ENCODE assay signal across 17 cellular contexts in genomic region chr5:71783891-71784290, GRCh38.
DNase-seq lines count a peak whose midpoint lies in the region; FAIRE-seq and TF ChIP-seq lines count a peak whose summit lies in the region.
"Had no signal": no experiment of that assay in that cellular context is flagged by ENCODE, and none has a peak within 500 bp of the region (broad histone marks: within the 10 kb centered on the region; RNA-seq: fewer than 3 reads in every experiment).

No MANE protein-coding gene starts in this region.

- no TSS peak for BruUV-seq in mammary epithelial cell (replicated peaks; lab: Mats Ljungman, UMichigan)

- H3K27ac ChIP-seq in mammary epithelial cell (ENCODE audit: insufficient read depth, low read depth, low read length), result no peak overlapping the region
- no peak overlapping the region for H3K27ac ChIP-seq in breast epithelium
- no peak overlapping the region for H3K27ac ChIP-seq in H1 (ENCODE audit: low read depth, low read length)
- no peak overlapping the region for H3K27ac ChIP-seq in neural progenitor cell
- H3K27ac ChIP-seq: RWPE1 had no signal

- H2BK20ac ChIP-seq in H1 (ENCODE audit: low read length), result 0 out of 2 replicates have a peak overlapping the region, but pooled peaks have one; percentile 8

- no peak overlapping the region for H3K18ac ChIP-seq in H1 (ENCODE audit: extremely low read depth, low read length)

- no peak overlapping the region for H2BK15ac ChIP-seq in H1 (ENCODE audit: low read length)

- H3K79me2 ChIP-seq in mammary epithelial cell (ENCODE audit: insufficient read depth, low read length), result no peaks in the 10 kb centered on the region
- no peaks in the 10 kb centered on the region for H3K79me2 ChIP-seq in H1 (ENCODE audit: control insufficient read depth in 1 of 2, insufficient read depth in 2 of 2, low read length in 2 of 2)
- no peaks in the 10 kb centered on the region for H3K79me2 ChIP-seq in neural progenitor cell (ENCODE audit: low read depth)

- H3K79me1 ChIP-seq in H1 (ENCODE audit: low read depth, low read length), result no peaks in the 10 kb centered on the region

- H3K9me3 ChIP-seq in mammary epithelial cell (replicated peaks; ENCODE audit: insufficient read depth, low read length) (no peaks in the 10 kb centered on the region), breast epithelium (no peaks in the 10 kb centered on the region), H1 (ENCODE audit: insufficient read depth in 2 of 2, low read depth in 1 of 2, low read length in 1 of 2) (no peaks in the 10 kb centered on the region), neural progenitor cell (ENCODE audit: low read depth) (no peaks in the 10 kb centered on the region)

- in situ Hi-C loops in mammary epithelial cell (cut with MboI; ENCODE audit: low sequenced_read_pairs in 2 of 2), result loop anchor here (10.0 to 25.0 kb wide), 3 partner anchors 231 to 503 kb away; partner anchors contain the start of gene MAP1B (in 1 of the 2)

- TF ChIP-seq EP300 in H1 (IDR thresholded peaks at IDR 0.05; ENCODE audit: borderline replicate concordance in 1 of 2, low read depth in 2 of 2, low read length in 2 of 2), result no peak

- H2BK12ac ChIP-seq in H1 (ENCODE audit: low read depth, low read length), result no peak overlapping the region

- no peak overlapping the region for H3K23ac ChIP-seq in H1 (ENCODE audit: insufficient read length)

- no peak overlapping the region for H2BK5ac ChIP-seq in H1 (ENCODE audit: low read depth, low read length)

- H3K56ac ChIP-seq in H1 (replicated peaks; ENCODE audit: insufficient read length, low read depth, low read length), result no peak overlapping the region

- H3K4me2 ChIP-seq in mammary epithelial cell (ENCODE audit: insufficient read depth, low read depth, low read length) (no peak overlapping the region), H1 (ENCODE audit: insufficient read depth in 1 of 2, low read depth in 2 of 2, low read length in 2 of 2) (no peak overlapping the region), neural progenitor cell (no peak overlapping the region)

- H3K4me3 Mint-ChIP-seq in neural progenitor cell, result no peak overlapping the region
- H3K4me3 Mint-ChIP-seq: immature natural killer cell, natural killer cell, T-cell had no signal

- no peaks in the 10 kb centered on the region for H3K27me3 ChIP-seq in mammary epithelial cell (ENCODE audit: insufficient read depth, low read length)
- no peaks in the 10 kb centered on the region for H3K27me3 ChIP-seq in breast epithelium
- H3K27me3 ChIP-seq in H1 (replicated peaks in 1 of 4; ENCODE audit: control insufficient read depth in 3 of 4, extremely low read depth in 1 of 4, insufficient read depth in 3 of 4, low read length in 3 of 4), result no peaks in the 10 kb centered on the region
- no peaks in the 10 kb centered on the region for H3K27me3 ChIP-seq in neural progenitor cell

- H2AFZ ChIP-seq in mammary epithelial cell (ENCODE audit: low read depth, low read length) (peak overlapping the region; percentile 63), H1 (ENCODE audit: low read length) (no peak overlapping the region), neural progenitor cell (replicated peaks) (no peak overlapping the region)

- H4K8ac ChIP-seq in H1 (ENCODE audit: extremely low read depth, insufficient read depth, low read length), result no peak overlapping the region; the same call in 1 of the 2 replicates

- peak overlapping the region; percentile 34 for H3K27ac Mint-ChIP-seq in neural progenitor cell
- H3K27ac Mint-ChIP-seq: activated B cell treated with CpG ODN at 0.5 μM for 24 hours, HFFc6, immature natural killer cell, natural killer cell, T-cell had no signal

- no peaks in the 10 kb centered on the region for H3F3A ChIP-seq in neural progenitor cell (ENCODE audit: low read depth)

- H3K27me3 Mint-ChIP-seq in neural progenitor cell (ENCODE audit: insufficient read depth, low read depth), result peaks cover 3% of the 10 kb centered on the region

- dilution Hi-C loops in mammary epithelial cell (cut with HindIII; ENCODE audit: low sequenced_read_pairs), result loop anchor here (25.0 kb wide), 2 partner anchors 228 to 328 kb away; partner anchors contain the start of gene MAP1B

- H4K91ac ChIP-seq in H1 (replicated peaks; ENCODE audit: insufficient read length, low read length), result no peak overlapping the region

- H3K23me2 ChIP-seq in H1 (ENCODE audit: low read depth, low read length), result no peaks in the 10 kb centered on the region

- no peaks in the 10 kb centered on the region for H3K36me3 Mint-ChIP-seq in neural progenitor cell
- H3K36me3 Mint-ChIP-seq: natural killer cell, T-cell had no signal

- H3K9me3 Mint-ChIP-seq in neural progenitor cell, result peaks cover 1% of the 10 kb centered on the region
- H3K9me3 Mint-ChIP-seq: activated B cell treated with CpG ODN at 0.5 μM for 24 hours had no signal

- H4K5ac ChIP-seq in H1 (ENCODE audit: insufficient read length, low read depth, low read length), result no peak overlapping the region

- no peaks in the 10 kb centered on the region for H4K20me1 ChIP-seq in mammary epithelial cell (ENCODE audit: insufficient read depth, low read length)
- H4K20me1 ChIP-seq in H1 (replicated peaks in 1 of 2; ENCODE audit: control insufficient read depth in 1 of 2, insufficient read depth in 2 of 2, low read length in 2 of 2), result no peaks in the 10 kb centered on the region
- no peaks in the 10 kb centered on the region for H4K20me1 ChIP-seq in neural progenitor cell (ENCODE audit: low read depth)

- no peak for TF ChIP-seq RAD21 in H1 (IDR thresholded peaks at IDR 0.05 in 1 of 2, conservative IDR thresholded peaks at IDR 0.05 in 1 of 2; ENCODE audit: low read depth in 2 of 2, low read length in 2 of 2)

- TF ChIP-seq POLR2A in breast epithelium (IDR thresholded peaks at IDR 0.05) (no peak), H1 (IDR thresholded peaks at IDR 0.05; ENCODE audit: control extremely low read depth in 1 of 2, low read depth in 2 of 2, low read length in 2 of 2) (no peak)

- TF ChIP-seq CTCF in mammary epithelial cell (conservative IDR thresholded peaks at IDR 0.05 in 1 of 2, IDR thresholded peaks at IDR 0.05 in 1 of 2; ENCODE audit: extremely low read depth in 1 of 2, insufficient read depth in 1 of 2, low read depth in 1 of 2, low read length in 2 of 2), result no peak
- no peak for TF ChIP-seq CTCF in breast epithelium (IDR thresholded peaks at IDR 0.05)
- TF ChIP-seq CTCF in H1 (IDR thresholded peaks at IDR 0.05; ENCODE audit: control extremely low read depth in 1 of 3, insufficient read depth in 1 of 3, low read depth in 1 of 3, low read length in 3 of 3), result no peak
- no peak for TF ChIP-seq CTCF in neural progenitor cell (IDR thresholded peaks at IDR 0.05)

- H3K4me3 ChIP-seq in mammary epithelial cell (replicated peaks in 1 of 3; ENCODE audit: insufficient read depth in 1 of 3, low read depth in 2 of 3, low read length in 3 of 3) (no peak overlapping the region), breast epithelium (no peak overlapping the region), H1 (ENCODE audit: extremely low read depth in 1 of 4, insufficient read depth in 2 of 4, low read depth in 3 of 4, low read length in 4 of 4) (no peak overlapping the region), neural progenitor cell (no peak overlapping the region)

- H3K14ac ChIP-seq in H1 (ENCODE audit: insufficient read length), result no peak overlapping the region

- POLR2A ChIA-PET in H1 (lab: Charles Lee; ENCODE audit: partially characterized antibody), result interaction anchor here (0.7 kb wide), 1 partner anchor 7 kb away, joined by 3 read pairs; no protein-coding TSS in a partner anchor

- H3K4ac ChIP-seq in H1 (replicated peaks; ENCODE audit: insufficient read length, low read depth, low read length), result no peak overlapping the region

- intact Hi-C loops in mammary epithelial cell (cut with micrococcal nuclease) (loop anchor here (1.0 to 10.0 kb wide), 9 partner anchors 153 to 738 kb away; partner anchors contain the start of gene MAP1B), breast epithelium (cut with DNase I; ENCODE audit: low total_unique reads) (loop anchor here (10.0 kb wide), 1 partner anchor 531 kb away; no protein-coding TSS in a partner anchor)

- H3K36me3 ChIP-seq in mammary epithelial cell (ENCODE audit: insufficient read depth, low read length), result no peaks in the 10 kb centered on the region
- H3K36me3 ChIP-seq in breast epithelium, result no peaks in the 10 kb centered on the region
- no peaks in the 10 kb centered on the region for H3K36me3 ChIP-seq in H1 (ENCODE audit: control insufficient read depth in 2 of 4, insufficient read depth in 4 of 4, low read length in 3 of 4)
- H3K36me3 ChIP-seq in neural progenitor cell, result no peaks in the 10 kb centered on the region

- H3K4me1 ChIP-seq in mammary epithelial cell (ENCODE audit: insufficient read depth, low read length) (peaks cover 10% of the 10 kb centered on the region), breast epithelium (no peaks in the 10 kb centered on the region), H1 (replicated peaks in 1 of 4; ENCODE audit: control insufficient read depth in 3 of 4, insufficient read depth in 4 of 4, low read length in 3 of 4) (peaks cover 0 to 6% (median 4%) of the 10 kb centered on the region in 4 experiments; a peak in 5 of 7 replicates), neural progenitor cell (peaks cover 12% of the 10 kb centered on the region)

- no peak overlapping the region for H2BK120ac ChIP-seq in H1 (replicated peaks; ENCODE audit: low read depth, low read length)

- DNase-seq in mammary epithelial cell, result peak; percentile 14
- no peak for DNase-seq in breast epithelium (ENCODE audit: low spot score in 2 of 2)
- no peak for DNase-seq in H1 (ENCODE audit: low read depth in 1 of 2, low spot score in 2 of 2)
- no peak for DNase-seq in neural progenitor cell (ENCODE audit: low spot score)
- DNase-seq in H4 (ENCODE audit: low spot score), result no peak
- no peak for DNase-seq in T-helper 1 cell
- no peak for DNase-seq in NK-92 treated with Interleukin-12 subunit alpha and Interleukin-12 subunit beta, amount 100 ng/mL, for 24 hours (lab: John Stamatoyannopoulos, UW)
- no peak for DNase-seq in SHP77 treated with DMSO at 0.1 percent for 48 hours (lab: John Stamatoyannopoulos, UW)
- DNase-seq: activated B cell treated with CpG ODN at 0.5 μM for 24 hours; activated gamma-delta T cell treated with Interleukin-2 at 50 U/mL for 16 hours; dermis blood vessel endothelial cell; HFFc6; immature natural killer cell; natural killer cell; stimulated activated naive CD4-positive, alpha-beta T cell treated with Interleukin-2 at 50 U/mL for 16 hours; T-cell had no signal

- no peak overlapping the region for H3K9ac ChIP-seq in mammary epithelial cell (ENCODE audit: insufficient read depth, low read length)
- H3K9ac ChIP-seq in H1 (replicated peaks in 1 of 4; ENCODE audit: extremely low read depth in 1 of 4, low read depth in 3 of 4, low read length in 3 of 4), result no peak overlapping the region
- H3K9ac ChIP-seq in neural progenitor cell, result no peak overlapping the region

- H3K4me1 Mint-ChIP-seq in neural progenitor cell, result peaks cover 38% of the 10 kb centered on the region

- CTCF ChIA-PET in mammary epithelial cell (lab: Charles Lee; ENCODE audit: low non-redundant PET), result no interaction called here
- CTCF ChIA-PET in H1 (lab: Charles Lee; ENCODE audit: partially characterized antibody), result interaction anchor here (0.7 to 3.5 kb wide), 27 partner anchors 10 to 488 kb away, joined by 3 to 24 read pairs (median 3); no protein-coding TSS in a partner anchor

- FAIRE-seq in H1 (lab: Jason Lieb, UNC), result no peak

- no peak overlapping the region for H2AK5ac ChIP-seq in H1 (ENCODE audit: low read depth, low read length)

- 67% methylated on average over 4 of the region's 6 CpGs for WGBS in mammary epithelial cell (ENCODE audit: low coverage, missing lambda C conversion rate)
- WGBS in H1 (ENCODE audit: extremely low coverage in 1 of 2, insufficient coverage in 1 of 2, insufficient read length in 1 of 2, insufficient replicate concordance in 2 of 2, low coverage in 1 of 2, low lambda C conversion rate in 2 of 2, missing lambda C conversion rate in 1 of 2), 2 experiments, result 98% methylated on average over 6 of the region's 6 CpGs; no CpG with 5 or more reads in 1 of the 2 experiments
